12 cellular contexts compared by ENCODE assay signal in the genomic region with DNA sequence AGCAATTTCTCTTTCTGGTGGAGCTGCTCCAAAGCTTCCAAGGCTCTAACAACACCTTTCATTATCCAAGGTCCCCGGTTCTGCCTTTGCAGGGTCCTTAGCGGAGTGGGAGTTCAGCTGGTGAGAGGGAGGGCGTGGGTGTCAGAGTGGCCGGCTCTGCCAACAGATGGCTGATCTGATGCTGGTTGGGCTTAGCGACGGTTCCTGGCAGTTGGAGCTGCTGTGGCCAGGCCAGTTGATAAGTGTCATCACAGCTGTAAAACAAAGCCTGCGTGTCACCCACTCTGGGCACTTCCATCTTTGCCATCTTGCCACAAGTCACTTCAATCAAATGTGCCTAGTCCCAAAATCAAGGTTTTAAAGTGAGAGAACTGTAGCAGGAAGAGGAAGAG. TPM values are rescaled to one million over a fixed set of nuclear protein-coding genes. Genes with fewer than 3 reads are reported as not detected.
DNase-seq lines count a peak whose midpoint lies in the region; ATAC-seq, FAIRE-seq and TF ChIP-seq lines count a peak whose summit lies in the region.
"Had no signal": no experiment of that assay in that cellular context is flagged by ENCODE, and none has a peak within 500 bp of the region (broad histone marks: within the 10 kb centered on the region; RNA-seq: fewer than 3 reads in every experiment).

No MANE protein-coding gene starts in this region.

- H3K9me3 Mint-ChIP-seq in T-cell (no peaks in the 10 kb centered on the region), neural progenitor cell (no peaks in the 10 kb centered on the region)

- no peak for ATAC-seq in T-cell (replicated peaks in 1 of 4)
- ATAC-seq in left cardiac atrium, result peak; percentile 88 to 89
- ATAC-seq in GM18511 (IDR thresholded peaks at IDR 0.05; ENCODE audit: unreplicated experiment), result no peak
- ATAC-seq: HCT116 had no signal

- WGBS in spleen, 5 donors, result 30 to 34% (median 33%) methylated on average over 7 of the region's 7 CpGs

- H3K4me1 Mint-ChIP-seq in T-cell (peaks cover 27 to 43% (median 31%) of the 10 kb centered on the region in 3 donors), neural progenitor cell (peaks cover 2% of the 10 kb centered on the region)

- H3K27me3 ChIP-seq in spleen (replicated peaks in 1 of 7), result no peaks in the 10 kb centered on the region
- no peaks in the 10 kb centered on the region for H3K27me3 ChIP-seq in neural progenitor cell
- H3K27me3 ChIP-seq in PC-9 (ENCODE audit: insufficient read depth, low read depth), result no peaks in the 10 kb centered on the region

- H3K36me3 ChIP-seq in spleen, result peaks cover 0 to 10% (median 0%) of the 10 kb centered on the region in 6 donors
- no peaks in the 10 kb centered on the region for H3K36me3 ChIP-seq in neural progenitor cell
- H3K36me3 ChIP-seq in PC-9 (ENCODE audit: low read depth), result peaks cover 4% of the 10 kb centered on the region; the same call in 1 of the 2 replicates

- intact Hi-C loops in left cardiac atrium (cut with DNase I) (no loop called here), spleen (cut with DNase I; ENCODE audit: low total_unique reads) (no loop called here), PC-9 (cut with micrococcal nuclease; ENCODE audit: unreplicated experiment) (no loop called here)

- H3K4me1 ChIP-seq in spleen, result peaks cover 11 to 81% (median 55%) of the 10 kb centered on the region in 6 donors
- H3K4me1 ChIP-seq in neural progenitor cell, result no peaks in the 10 kb centered on the region
- H3K4me1 ChIP-seq in PC-9 (replicated peaks; ENCODE audit: insufficient read depth), result no peaks in the 10 kb centered on the region; the same call in 1 of the 2 replicates

- H3K27ac ChIP-seq in spleen, result peak overlapping the region in 7 of 8 donors; percentile 12 to 83 (median 76)
- no peak overlapping the region for H3K27ac ChIP-seq in neural progenitor cell
- H3K27ac ChIP-seq in PC-9, result no peak overlapping the region

- DNase-seq in GM19239 (ENCODE audit: insufficient read length, low spot score) (no peak), T-cell (no peak), left cardiac atrium (peak; percentile 71), spleen (no peak), neural progenitor cell (ENCODE audit: low spot score) (no peak), PC-9 (no peak), EL (no peak)
- DNase-seq: activated CD8-positive, alpha-beta memory T cell treated with anti-CD3 and anti-CD28 coated beads, Interleukin-2, amount 50 U/mL, for 4 hours; stimulated activated CD4-positive, alpha-beta T cell treated with anti-CD3 and anti-CD28 coated beads, Interleukin-12 subunit alpha, Interleukin-12 subunit beta, amount 100 ng/mL, for 4 hours; trophoblast cell had no signal

- no peak overlapping the region for H2AFZ ChIP-seq in neural progenitor cell (replicated peaks)
- H2AFZ ChIP-seq in PC-9, result no peak overlapping the region

- CTCF ChIA-PET in T-cell (lab: Charles Lee), result interaction anchor here (0.5 to 0.9 kb wide), 3 partner anchors 20 to 53 kb away, joined by 3 to 4 read pairs (median 3); no protein-coding TSS in a partner anchor
- CTCF ChIA-PET in PC-9 (lab: Charles Lee), result no interaction called here

- H3K4me3 Mint-ChIP-seq in T-cell, result no peak overlapping the region
- no peak overlapping the region for H3K4me3 Mint-ChIP-seq in neural progenitor cell

- H3K9me2 ChIP-seq in PC-9 (ENCODE audit: insufficient read depth), result no peaks in the 10 kb centered on the region

- no peak for TF ChIP-seq POLR2A in spleen (IDR thresholded peaks at IDR 0.05)

- H4K20me1 ChIP-seq in neural progenitor cell (ENCODE audit: low read depth) (no peaks in the 10 kb centered on the region), PC-9 (ENCODE audit: insufficient read depth) (no peaks in the 10 kb centered on the region)

- FAIRE-seq in GM19239 (lab: Jason Lieb, UNC), result peak; percentile 14

- H3K36me3 Mint-ChIP-seq in T-cell (no peaks in the 10 kb centered on the region), neural progenitor cell (no peaks in the 10 kb centered on the region)

- H3F3A ChIP-seq in neural progenitor cell (ENCODE audit: low read depth) (peaks cover 9% of the 10 kb centered on the region), PC-9 (ENCODE audit: insufficient read depth, low read depth) (peaks cover 7% of the 10 kb centered on the region; the same call in 1 of the 2 replicates)

- H3K9ac ChIP-seq in neural progenitor cell, result no peak overlapping the region

- no peak for TF ChIP-seq CTCF in spleen (IDR thresholded peaks at IDR 0.05 in 8 of 11, conservative IDR thresholded peaks at IDR 0.05 in 3 of 11)
- TF ChIP-seq CTCF in neural progenitor cell (IDR thresholded peaks at IDR 0.05), result no peak
- TF ChIP-seq CTCF in PC-9 (conservative IDR thresholded peaks at IDR 0.05), result no peak

- H3K79me2 ChIP-seq in neural progenitor cell (ENCODE audit: low read depth) (no peaks in the 10 kb centered on the region), PC-9 (ENCODE audit: low read depth) (peaks cover 21% of the 10 kb centered on the region)

- H3K4me2 ChIP-seq in neural progenitor cell (no peak overlapping the region), PC-9 (no peak overlapping the region)

- no TSS peak for BruUV-seq in PC-9 (replicated peaks; lab: Mats Ljungman, UMichigan)

- POLR2A ChIA-PET in T-cell (lab: Charles Lee), result no interaction called here
- POLR2A ChIA-PET in PC-9 (lab: Charles Lee; ENCODE audit: unreplicated experiment), result interaction anchor here (0.6 kb wide), 1 partner anchor 106 kb away, joined by 3 read pairs; no protein-coding TSS in a partner anchor

- H3K4me3 ChIP-seq in spleen (no peak overlapping the region), neural progenitor cell (no peak overlapping the region), PC-9 (no peak overlapping the region)

- peak overlapping the region; percentile 19 to 44 for H3K27ac Mint-ChIP-seq in T-cell
- no peak overlapping the region for H3K27ac Mint-ChIP-seq in neural progenitor cell

- H3K9me3 ChIP-seq in spleen (no peaks in the 10 kb centered on the region), neural progenitor cell (ENCODE audit: low read depth) (no peaks in the 10 kb centered on the region), PC-9 (ENCODE audit: insufficient read depth, low read depth) (no peaks in the 10 kb centered on the region)

- H3K27me3 Mint-ChIP-seq in T-cell, result no peaks in the 10 kb centered on the region
- peaks cover 12% of the 10 kb centered on the region for H3K27me3 Mint-ChIP-seq in neural progenitor cell (ENCODE audit: insufficient read depth, low read depth)

RNA-seq across cellular contexts. Expression of a gene that starts 36.3 kb away (rescaled TPM):
- total RNA-seq in T-cell (100 to 1,000 TPM in 2 of 5 donors, 10 to 100 TPM in 3; 89.9 to 107 (median 97.0) TPM), left cardiac atrium (10 to 100 TPM; 19.1 to 19.9 TPM), spleen (100 to 1,000 TPM in 2 of 7 donors, 10 to 100 TPM in 5; 65.4 to 117 (median 95.4) TPM), neural progenitor cell (ENCODE audit: low replicate concordance) (0.09 and 0.22 TPM in 2 replicates), PC-9 (2021) (13.4 and 14.8 TPM in 2 replicates)
- 10 to 100 TPM; 17.2 to 28.8 (median 22.9) TPM for polyA plus RNA-seq in spleen

Comparison
In these comparisons a context has a peak if more than half of its experiments do, and no peak if none do; other contexts are left out.
1. ATAC-seq: peak in left cardiac atrium (2 of 2); none in T-cell (0 of 4) and GM18511 (single experiment).
2. H3K27ac ChIP-seq: peak in spleen (7 of 8); none in neural progenitor cell (single experiment) and PC-9 (single experiment).
3. RNA of a gene that starts 36.3 kb away (total RNA-seq): 89.9 to 107 TPM in T-cell, 65.4 to 117 TPM in spleen, 19.1 to 19.9 TPM in left cardiac atrium and 13.4 to 14.8 TPM in PC-9; 0.09 to 0.22 TPM in neural progenitor cell; every median in the first group is over 10 times any median in the second.